Comparison of ENCODE assay signal across 30 cellular contexts in the genomic region with DNA sequence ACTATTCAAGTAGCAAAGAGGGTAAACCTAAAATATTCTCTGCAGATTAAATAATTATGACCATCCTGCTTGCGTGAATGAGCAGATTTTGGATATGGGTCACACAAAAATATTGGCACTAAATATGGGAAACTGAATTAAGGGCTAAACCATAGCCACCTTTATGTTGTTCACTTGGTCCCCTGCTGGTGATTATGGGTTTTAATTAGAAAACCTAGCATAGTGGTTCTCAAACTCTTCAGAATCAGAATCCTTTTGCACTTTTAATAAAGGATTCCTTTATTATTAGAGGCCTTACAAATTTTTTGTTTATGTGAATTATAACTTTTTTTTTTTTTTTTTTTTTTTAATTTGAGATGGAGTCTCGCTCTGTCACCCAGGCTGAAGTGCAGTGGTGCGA.
"Had no signal": no experiment of that assay in that cellular context is flagged by ENCODE, and none has a peak within 500 bp of the region (broad histone marks: within the 10 kb centered on the region; RNA-seq: fewer than 3 reads in every experiment).

No MANE protein-coding gene starts in this region.

- ATAC-seq: effector memory CD8-positive, alpha-beta T cell; heart right ventricle; naive thymus-derived CD4-positive, alpha-beta T cell; pancreas; psoas muscle; stimulated activated memory B cell treated with anti-CD40 and anti-IgM and Interleukin-4, amounts not matched to agents 10 μg/mL and 1 μg/mL and 100 μg/mL, for 72 hours; stimulated activated naive CD8-positive, alpha-beta T cell treated with anti-CD3 and anti-CD28 coated beads, Interleukin-15, amount 100 ng/mL, for 72 hours had no signal

- H3K4me3 Mint-ChIP-seq: activated naive CD8-positive, alpha-beta T cell; effector memory CD8-positive, alpha-beta T cell; naive thymus-derived CD4-positive, alpha-beta T cell; stimulated activated memory B cell treated with anti-CD40 and anti-IgM and Interleukin-4, amounts not matched to agents 10 μg/mL and 1 μg/mL and 100 μg/mL, for 72 hours; stimulated activated naive CD8-positive, alpha-beta T cell treated with anti-CD3 and anti-CD28 coated beads, Interleukin-15, amount 100 ng/mL, for 72 hours; T-helper 2 cell treated with Interferon-gamma antibody and Interleukin-4, amounts not matched to agents 5 μg/mL and 100 μg/mL, for 36 hours had no signal

- H3K4me1 Mint-ChIP-seq: naive thymus-derived CD4-positive, alpha-beta T cell; stimulated activated memory B cell treated with anti-CD40 and anti-IgM and Interleukin-4, amounts not matched to agents 10 μg/mL and 1 μg/mL and 100 μg/mL, for 72 hours; stimulated activated naive CD8-positive, alpha-beta T cell treated with anti-CD3 and anti-CD28 coated beads, Interleukin-15, amount 100 ng/mL, for 72 hours had no signal

- H3K27ac Mint-ChIP-seq: activated naive CD8-positive, alpha-beta T cell; effector memory CD8-positive, alpha-beta T cell; naive thymus-derived CD4-positive, alpha-beta T cell; stimulated activated memory B cell treated with anti-CD40 and anti-IgM and Interleukin-4, amounts not matched to agents 10 μg/mL and 1 μg/mL and 100 μg/mL, for 72 hours; stimulated activated naive CD8-positive, alpha-beta T cell treated with anti-CD3 and anti-CD28 coated beads, Interleukin-15, amount 100 ng/mL, for 72 hours; T-helper 2 cell treated with Interferon-gamma antibody and Interleukin-4, amounts not matched to agents 5 μg/mL and 100 μg/mL, for 36 hours had no signal

- FAIRE-seq: endothelial cell of umbilical vein, pancreas had no signal

- H3K4me3 ChIP-seq: cardiac muscle cell, coronary artery, dorsolateral prefrontal cortex, heart right ventricle, pancreas, psoas muscle, right atrium auricular region, smooth muscle cell, tibial artery had no signal

- DNase-seq: activated CD4-positive, alpha-beta T cell treated with anti-CD3 and anti-CD28 coated beads for 4 hours; activated CD4-positive, alpha-beta T cell treated with anti-CD3 and anti-CD28 coated beads, Interleukin-2, amount 50 U/mL, for 48 hours; activated CD8-positive, alpha-beta memory T cell treated with anti-CD3 and anti-CD28 coated beads for 24 hours; activated effector memory CD4-positive, alpha-beta T cell treated with Interleukin-2 at 50 U/mL for 16 hours; activated naive CD4-positive, alpha-beta T cell treated with Interleukin-2 at 50 U/mL for 16 hours; anterior cingulate cortex; cerebellar nuclear complex; dorsolateral prefrontal cortex; effector memory CD8-positive, alpha-beta T cell; foreskin fibroblast; heart right ventricle; midbrain; naive thymus-derived CD4-positive, alpha-beta T cell; nucleus accumbens; pancreas; psoas muscle; stimulated activated CD4-positive, alpha-beta T cell treated with anti-CD3 and anti-CD28 coated beads, Interleukin-1b, Interleukin-23, amount 100 ng/mL, for 48 hours; stimulated activated CD4-positive, alpha-beta T cell treated with anti-CD3 and anti-CD28 coated beads, Interleukin-4, amount 100 ng/mL, for 4 hours; stimulated activated CD8-positive, alpha-beta memory T cell treated with anti-CD3 and anti-CD28 coated beads, Interleukin-4, amount 100 ng/mL, for 48 hours; stimulated activated naive CD8-positive, alpha-beta T cell treated with anti-CD3 and anti-CD28 coated beads, Interleukin-15, amount 100 ng/mL, for 72 hours; tibial artery had no signal

- H3K36me3 Mint-ChIP-seq: activated naive CD8-positive, alpha-beta T cell; naive thymus-derived CD4-positive, alpha-beta T cell; stimulated activated memory B cell treated with anti-CD40 and anti-IgM and Interleukin-4, amounts not matched to agents 10 μg/mL and 1 μg/mL and 100 μg/mL, for 72 hours had no signal

- H3K9me3 Mint-ChIP-seq: effector memory CD8-positive, alpha-beta T cell; stimulated activated memory B cell treated with anti-CD40 and anti-IgM and Interleukin-4, amounts not matched to agents 10 μg/mL and 1 μg/mL and 100 μg/mL, for 72 hours; stimulated activated naive CD8-positive, alpha-beta T cell treated with anti-CD3 and anti-CD28 coated beads, Interleukin-15, amount 100 ng/mL, for 72 hours; T-helper 2 cell treated with Interferon-gamma antibody and Interleukin-4, amounts not matched to agents 5 μg/mL and 100 μg/mL, for 36 hours had no signal

- H3K27ac ChIP-seq: cardiac muscle cell, coronary artery, dorsolateral prefrontal cortex, heart right ventricle, pancreas, psoas muscle, right atrium auricular region, tibial artery, VCaP had no signal
